Comparison of ENCODE assay signal across 11 cellular contexts in the genomic region with DNA sequence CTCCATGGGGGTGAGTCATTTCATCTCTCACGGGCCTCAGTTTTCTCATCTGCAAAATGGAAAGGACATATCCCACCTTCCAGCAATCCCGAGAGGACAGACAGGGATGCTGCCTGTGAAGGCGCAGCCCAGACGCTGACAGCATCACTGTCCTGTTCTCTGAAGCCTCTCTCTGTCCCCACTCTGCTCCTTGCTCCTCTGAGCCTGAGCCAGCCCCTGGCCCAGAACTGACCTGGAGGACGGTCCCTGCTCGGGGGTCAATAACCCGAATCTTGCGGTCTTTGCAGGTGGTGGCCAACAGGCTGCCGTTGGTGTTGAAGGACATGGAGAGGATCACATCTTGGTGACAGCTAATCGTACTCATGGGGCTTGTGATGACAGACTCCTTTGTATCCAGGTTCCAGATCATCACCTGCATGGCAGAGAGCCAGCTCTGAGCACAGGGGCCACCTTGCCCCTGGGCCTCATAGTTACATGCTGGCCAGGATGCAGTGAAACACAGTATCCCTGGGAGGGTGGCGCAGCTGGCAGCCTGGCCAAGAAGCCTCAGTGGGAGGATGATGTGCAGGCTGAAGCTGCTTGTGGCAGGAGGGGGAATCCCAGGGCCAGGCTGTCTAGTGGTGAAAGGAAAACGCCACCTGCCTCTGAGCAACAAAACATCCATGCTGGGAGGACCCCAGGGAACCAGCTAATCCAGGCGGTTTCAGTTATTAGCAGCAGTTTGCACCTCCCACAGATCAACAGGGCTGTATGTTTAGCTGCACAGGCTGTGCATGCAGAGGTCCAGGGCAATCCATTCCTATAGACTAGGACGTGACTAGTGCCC. TPM values are rescaled to one million over a fixed set of nuclear protein-coding genes. Genes with fewer than 3 reads are reported as not detected.
DNase-seq lines count a peak whose midpoint lies in the region; ATAC-seq and TF ChIP-seq lines count a peak whose summit lies in the region.
"Had no signal": no experiment of that assay in that cellular context is flagged by ENCODE, and none has a peak within 500 bp of the region (broad histone marks: within the 10 kb centered on the region; RNA-seq: fewer than 3 reads in every experiment).

No MANE protein-coding gene starts in this region.

- H4K20me1 ChIP-seq in KMS-11 (ENCODE audit: insufficient read depth): no peaks in the 10 kb centered on the region

- intact Hi-C loops in esophagus squamous epithelium (cut with DNase I): no loop called here

- ATAC-seq in effector memory CD8-positive, alpha-beta T cell (replicated peaks): no peak
- no peak for ATAC-seq in HG02759 (IDR thresholded peaks at IDR 0.05; ENCODE audit: unreplicated experiment)
- ATAC-seq: activated T-cell treated with anti-CD3 and anti-CD28 coated beads, Interleukin-2, amount 50 U/mL, for 4 hours had no signal

- H3K4me3 ChIP-seq in KMS-11 (IDR thresholded peaks at IDR 0.05; ENCODE audit: insufficient read depth, low read depth, low read length) (no peak overlapping the region), esophagus squamous epithelium (no peak overlapping the region)

- H3K4me1 ChIP-seq in KMS-11 (ENCODE audit: low read depth, poor library complexity, severe bottlenecking) (peaks cover 58% of the 10 kb centered on the region), esophagus squamous epithelium (peaks cover 0 to 12% (median 0%) of the 10 kb centered on the region in 3 donors)

- no peaks in the 10 kb centered on the region for H3K9me3 Mint-ChIP-seq in effector memory CD8-positive, alpha-beta T cell
- H3K9me3 Mint-ChIP-seq: activated T-cell treated with anti-CD3 and anti-CD28 coated beads, Interleukin-2, amount 50 U/mL, for 4 hours had no signal

- peak overlapping the region; percentile 88 for H3K4me2 ChIP-seq in KMS-11

- H3K36me3 ChIP-seq in KMS-11 (ENCODE audit: insufficient read depth) (no peaks in the 10 kb centered on the region), esophagus squamous epithelium (peaks cover 9 to 97% (median 18%) of the 10 kb centered on the region in 3 donors)

- no peaks in the 10 kb centered on the region for H3K4me1 Mint-ChIP-seq in effector memory CD8-positive, alpha-beta T cell (ENCODE audit: low read depth in 2 of 2)

- peak overlapping the region; percentile 28; the same call in 1 of the 2 replicates for H2AFZ ChIP-seq in KMS-11 (ENCODE audit: low read depth)

- H3K9ac ChIP-seq in KMS-11: peak overlapping the region; percentile 21; the same call in 1 of the 2 replicates

- TF ChIP-seq CTCF in KMS-11 (conservative IDR thresholded peaks at IDR 0.05; ENCODE audit: low read depth, low read length) (peak; percentile 45), esophagus squamous epithelium (IDR thresholded peaks at IDR 0.05) (no peak)

- no peaks in the 10 kb centered on the region for H3K27me3 Mint-ChIP-seq in effector memory CD8-positive, alpha-beta T cell

- H3K79me2 ChIP-seq in KMS-11 (ENCODE audit: insufficient read depth, low read depth): no peaks in the 10 kb centered on the region

- no peak for TF ChIP-seq POLR2A in esophagus squamous epithelium (IDR thresholded peaks at IDR 0.05)

- no peak overlapping the region for H3K4me3 Mint-ChIP-seq in effector memory CD8-positive, alpha-beta T cell
- H3K4me3 Mint-ChIP-seq: activated T-cell treated with anti-CD3 and anti-CD28 coated beads, Interleukin-2, amount 50 U/mL, for 4 hours had no signal

- peak overlapping the region; percentile 53 to 76 for H3K27ac Mint-ChIP-seq in effector memory CD8-positive, alpha-beta T cell

- 80 to 83% methylated on average over 2 to 6 of the region's 14 CpGs for WGBS in esophagus squamous epithelium, 2 donors

- H3K9me3 ChIP-seq in esophagus squamous epithelium: no peaks in the 10 kb centered on the region

- H3K36me3 Mint-ChIP-seq in effector memory CD8-positive, alpha-beta T cell (ENCODE audit: insufficient read depth): peaks cover 20% of the 10 kb centered on the region

- peak overlapping the region; percentile 61 for H3K27ac ChIP-seq in KMS-11
- no peak overlapping the region for H3K27ac ChIP-seq in esophagus squamous epithelium

- DNase-seq in COLO668 (lab: John Stamatoyannopoulos, UW; ENCODE audit: unreplicated experiment): peak; percentile 96
- DNase-seq in NCI-H510A (lab: John Stamatoyannopoulos, UW): peak; percentile 56
- no peak for DNase-seq in effector memory CD8-positive, alpha-beta T cell
- DNase-seq in esophagus squamous epithelium (lab: John Stamatoyannopoulos, UW): no peak
- DNase-seq in dedifferentiated amniotic fluid mesenchymal stem cell (ENCODE audit: extremely low spot score): no peak
- no peak for DNase-seq in ureter (ENCODE audit: low spot score)
- DNase-seq: activated T-cell treated with anti-CD3 and anti-CD28 coated beads, Interleukin-2, amount 50 U/mL, for 4 hours; central memory CD4-positive, alpha-beta T cell; stimulated activated naive CD4-positive, alpha-beta T cell treated with Interleukin-2 at 50 U/mL for 16 hours had no signal

- no peaks in the 10 kb centered on the region for H3K27me3 ChIP-seq in KMS-11 (ENCODE audit: insufficient read depth, low read depth)
- no peaks in the 10 kb centered on the region for H3K27me3 ChIP-seq in esophagus squamous epithelium

RNA-seq across cellular contexts. Expression of a gene that starts 14.0 kb away (rescaled TPM):
- total RNA-seq in esophagus squamous epithelium (10 to 100 TPM; 21.0 to 39.2 (median 31.6) TPM), ureter (66.9 TPM)

RNA-seq across cellular contexts. Expression of a gene that starts 59.4 kb away (rescaled TPM):
- 10 to 100 TPM; 15.6 to 27.6 (median 26.1) TPM for total RNA-seq in esophagus squamous epithelium
- 38.8 TPM for total RNA-seq in ureter

Comparison
In these comparisons a context has a peak if more than half of its experiments do, and no peak if none do; other contexts are left out.
1. DNase-seq: peak in COLO668 (single experiment) and NCI-H510A (single experiment); none in effector memory CD8-positive, alpha-beta T cell (0 of 3), esophagus squamous epithelium (single experiment), dedifferentiated amniotic fluid mesenchymal stem cell (single experiment) and ureter (single experiment).